In genomic region chr1:212637902-212638301, GRCh38 we compare ENCODE assay signal across 13 cellular contexts. TPM values are rescaled to one million over a fixed set of nuclear protein-coding genes. Genes with fewer than 3 reads are reported as not detected.
DNase-seq lines count a peak whose midpoint lies in the region; ATAC-seq, FAIRE-seq and TF ChIP-seq lines count a peak whose summit lies in the region.
"Had no signal": no experiment of that assay in that cellular context is flagged by ENCODE, and none has a peak within 500 bp of the region (broad histone marks: within the 10 kb centered on the region; RNA-seq: fewer than 3 reads in every experiment).

No MANE protein-coding gene starts in this region.

- H3K4me3 Mint-ChIP-seq in endodermal cell = no peak overlapping the region

- peaks cover 20% of the 10 kb centered on the region for H3K4me1 Mint-ChIP-seq in endodermal cell

- intact Hi-C loops in HepG2 (cut with micrococcal nuclease; ENCODE audit: unreplicated experiment) (no loop called here), vagina (cut with DNase I) (no loop called here)

- H3K27me3 ChIP-seq in liver (ENCODE audit: control insufficient read depth in 4 of 4, insufficient read depth in 4 of 4, low read length in 3 of 4) (no peaks in the 10 kb centered on the region), HepG2 (ENCODE audit: control insufficient read depth in 1 of 2, insufficient read depth in 2 of 2, low read length in 2 of 2) (peaks cover 3 to 42% of the 10 kb centered on the region in 2 experiments), muscle layer of duodenum (ENCODE audit: low read depth, low read length) (no peaks in the 10 kb centered on the region), vagina (no peaks in the 10 kb centered on the region), endodermal cell (ENCODE audit: control insufficient read depth, insufficient read depth, low read length, poor library complexity, severe bottlenecking) (peaks cover 3% of the 10 kb centered on the region)

- H3K4me3 ChIP-seq in liver (ENCODE audit: low read depth in 1 of 3, low read length in 3 of 3) = no peak overlapping the region
- H3K4me3 ChIP-seq in HepG2 (replicated peaks in 1 of 3; ENCODE audit: insufficient read depth in 1 of 3, low read depth in 2 of 3, low read length in 3 of 3) = no peak overlapping the region
- peak overlapping the region; percentile 40 for H3K4me3 ChIP-seq in coronary artery
- H3K4me3 ChIP-seq in muscle layer of duodenum (ENCODE audit: low read depth in 1 of 2, low read length in 2 of 2) = peak overlapping the region in 1 of 2 donors; percentile 12
- H3K4me3 ChIP-seq in vagina = no peak overlapping the region
- no peak overlapping the region for H3K4me3 ChIP-seq in endodermal cell (ENCODE audit: low read length)

- TF ChIP-seq CTCF in liver (IDR thresholded peaks at IDR 0.05; ENCODE audit: low read depth, low read length, missing input control) (no peak), HepG2 (CRISPR knock-in tag; IDR thresholded peaks at IDR 0.05) (no peak), coronary artery (IDR thresholded peaks at IDR 0.05) (no peak), vagina (IDR thresholded peaks at IDR 0.05) (no peak), endodermal cell (conservative IDR thresholded peaks at IDR 0.05) (no peak)

- no peak for FAIRE-seq in HepG2 (lab: Jason Lieb, UNC)

- no peaks in the 10 kb centered on the region for H4K20me1 ChIP-seq in HepG2 (ENCODE audit: insufficient read depth, low read length)

- H3K36me3 ChIP-seq in liver (ENCODE audit: control insufficient read depth in 4 of 4, insufficient read depth in 3 of 4, low read depth in 1 of 4, low read length in 3 of 4) (no peaks in the 10 kb centered on the region), HepG2 (replicated peaks in 1 of 2; ENCODE audit: control insufficient read depth in 1 of 2, insufficient read depth in 2 of 2, low read length in 2 of 2) (no peaks in the 10 kb centered on the region), muscle layer of duodenum (ENCODE audit: control insufficient read depth in 1 of 2, insufficient read depth in 2 of 2, low read length in 2 of 2) (no peaks in the 10 kb centered on the region), vagina (no peaks in the 10 kb centered on the region), endodermal cell (ENCODE audit: control insufficient read depth, insufficient read depth, low read length) (no peaks in the 10 kb centered on the region)

- in situ Hi-C loops in HepG2 (cut with HindIII; ENCODE audit: extremely low pct_ligation_motif_present, low pct_unique_long_range_greater_than_20kb) = no loop called here

- 85% methylated on average over 5 of the region's 5 CpGs for WGBS in liver
- 32% methylated on average over 5 of the region's 5 CpGs for WGBS in HepG2 (ENCODE audit: low lambda C conversion rate)
- 87 to 89% methylated on average over 5 of the region's 5 CpGs for WGBS in endodermal cell (ENCODE audit: insufficient coverage in 1 of 2, insufficient read length in 1 of 2), 2 experiments

- H3K4me2 ChIP-seq in HepG2 (ENCODE audit: low read depth, low read length) = no peak overlapping the region

- H3K9me3 ChIP-seq in liver (ENCODE audit: control insufficient read depth in 4 of 4, low read length in 3 of 4) (no peaks in the 10 kb centered on the region), HepG2 (ENCODE audit: low read length) (peaks cover 7% of the 10 kb centered on the region; the same call in 1 of the 2 replicates), muscle layer of duodenum (ENCODE audit: control insufficient read depth in 1 of 2, low read length in 2 of 2) (no peaks in the 10 kb centered on the region), vagina (no peaks in the 10 kb centered on the region), endodermal cell (ENCODE audit: control insufficient read depth, low read length) (peaks cover 23% of the 10 kb centered on the region)

- H3K36me3 Mint-ChIP-seq in endodermal cell (ENCODE audit: low read depth) = no peaks in the 10 kb centered on the region

- POLR2A ChIA-PET in HepG2 (lab: Yijun Ruan, JAX) = no interaction called here

- TF ChIP-seq POLR2A in HepG2 (IDR thresholded peaks at IDR 0.05; ENCODE audit: insufficient read depth in 1 of 2, low read depth in 2 of 2, low read length in 2 of 2) (no peak), vagina (IDR thresholded peaks at IDR 0.05) (no peak)

- no peak for DNase-seq in HepG2 (ENCODE audit: low spot score)
- DNase-seq in coronary artery (ENCODE audit: low spot score) = no peak
- no peak for DNase-seq in vagina (ENCODE audit: extremely low spot score in 2 of 2)
- DNase-seq in GF-D8 (lab: John Stamatoyannopoulos, UW) = no peak
- DNase-seq in endodermal cell = no peak
- DNase-seq in COLO668 (lab: John Stamatoyannopoulos, UW; ENCODE audit: unreplicated experiment) = no peak
- DNase-seq: activated CD4-positive, CD25-positive, alpha-beta regulatory T cell; NCI-H226; RPMI8226 had no signal

- BruUV-seq in HepG2 (replicated peaks; lab: Mats Ljungman, UMichigan) = no TSS peak

- H3K27ac ChIP-seq in liver (ENCODE audit: low read depth in 1 of 2, low read length in 2 of 2) (peak overlapping the region; percentile 27 to 59), HepG2 (ENCODE audit: extremely low read length, insufficient read depth, low read length) (no peak overlapping the region), coronary artery (peak overlapping the region; percentile 72 to 76), muscle layer of duodenum (ENCODE audit: low read length) (peak overlapping the region; percentile 40), vagina (peak overlapping the region; percentile 72), endodermal cell (ENCODE audit: low read depth, low read length) (no peak overlapping the region)
- H3K27ac ChIP-seq: C4-2B had no signal

- CTCF ChIA-PET in HepG2 (lab: Yijun Ruan, JAX; ENCODE audit: low intra/inter-chr PET ratio, low total read pairs) = no interaction called here

- H3K27me3 Mint-ChIP-seq in endodermal cell (ENCODE audit: insufficient read depth) = peaks cover 33% of the 10 kb centered on the region

- H3K79me2 ChIP-seq in HepG2 (ENCODE audit: insufficient read depth, low read length) = no peaks in the 10 kb centered on the region

- H3K4me1 ChIP-seq in liver (ENCODE audit: control insufficient read depth in 4 of 4, insufficient read depth in 4 of 4, low read length in 3 of 4) = peaks cover 0 to 3% (median 1%) of the 10 kb centered on the region in 4 donors
- no peaks in the 10 kb centered on the region for H3K4me1 ChIP-seq in HepG2 (ENCODE audit: insufficient read depth, low read length)
- H3K4me1 ChIP-seq in muscle layer of duodenum (ENCODE audit: control insufficient read depth in 1 of 2, insufficient read depth in 2 of 2, low read length in 2 of 2) = peaks cover 9 to 15% of the 10 kb centered on the region in 2 donors
- peaks cover 23% of the 10 kb centered on the region for H3K4me1 ChIP-seq in vagina
- peaks cover 9% of the 10 kb centered on the region for H3K4me1 ChIP-seq in endodermal cell (ENCODE audit: control insufficient read depth, insufficient read depth, low read length)

- H3K9me3 Mint-ChIP-seq in endodermal cell = peaks cover 21% of the 10 kb centered on the region

- H3K9ac ChIP-seq in liver (ENCODE audit: low read depth in 1 of 2, low read length in 2 of 2) (no peak overlapping the region), HepG2 (ENCODE audit: insufficient read depth, low read depth, low read length) (no peak overlapping the region), endodermal cell (ENCODE audit: extremely low read depth, low read length, poor library complexity, severe bottlenecking) (no peak overlapping the region)

- H3K27ac Mint-ChIP-seq in endodermal cell = no peak overlapping the region
- H3K27ac Mint-ChIP-seq: activated T-helper 2 cell treated with anti-CD3 and anti-CD28 coated beads, Interferon-gamma antibody, Interleukin-2, Interleukin-4, amounts not matched to agents 10 μg/mL and 5 μg/mL and 100 μg/mL, durations not matched to agents 14 hours and 24 hours and 36 hours had no signal

- TF ChIP-seq EP300 in HepG2 (IDR thresholded peaks at IDR 0.05; ENCODE audit: low read depth in 2 of 2, low read length in 2 of 2) = no peak
- TF ChIP-seq EP300 in HepG2 (CRISPR knock-in tag; IDR thresholded peaks at IDR 0.05; ENCODE audit: borderline replicate concordance) = no peak

- TF ChIP-seq RAD21 in liver (IDR thresholded peaks at IDR 0.05) (no peak), HepG2 (CRISPR knock-in tag; IDR thresholded peaks at IDR 0.05) (no peak)

- H2AFZ ChIP-seq in HepG2 (ENCODE audit: low read length) = no peak overlapping the region

- no peak for ATAC-seq in HepG2

TF ChIP-seq in liver, 16 proteins besides CTCF, POLR2A, EP300 and RAD21 (continues in another document):
- TF ChIP-seq TAF1 (conservative IDR thresholded peaks at IDR 0.05) (no peak), FOXA2 (IDR thresholded peaks at IDR 0.05) (no peak)

TF ChIP-seq in HepG2, 621 proteins besides CTCF, POLR2A, EP300 and RAD21 (continues in another document):
- no peak for TF ChIP-seq ZSCAN29 (CRISPR knock-in tag; conservative IDR thresholded peaks at IDR 0.05)

RNA-seq across cellular contexts. Expression of gene ATF3, which starts 29.3 kb away (rescaled TPM):
- total RNA-seq in liver (1 to 10 TPM; 1.1 to 5.4 TPM), HepG2 (2016; rRNA removed; fragmentation: Illumina TruSeq; extraction: Trizol) (3.6 and 5.0 TPM in 2 replicates), vagina (34.9 TPM), endodermal cell (10 to 100 TPM; 12.6 to 24.0 TPM)
- polyA plus RNA-seq in liver (1 to 10 TPM; 5.6 to 8.8 TPM), HepG2 (2011; rRNA removed) (13.0 and 16.4 TPM in 2 replicates)
- total RNA-seq in HepG2 (2016; cell fraction: cytosol; rRNA removed; fragmentation: Illumina TruSeq; extraction: Trizol; ENCODE audit: low read depth) = 1.9 and 2.6 TPM in 2 replicates
- total RNA-seq in HepG2 (2016; cell fraction: insoluble cytoplasmic fraction; rRNA removed; fragmentation: Illumina TruSeq; extraction: Trizol) = 3.0 and 5.9 TPM in 2 replicates
- 3.1 and 3.3 TPM in 2 replicates for total RNA-seq in HepG2 (2016; cell fraction: membrane; rRNA removed; fragmentation: Illumina TruSeq; extraction: Trizol)
- 8.8 and 10.0 TPM in 2 replicates for total RNA-seq in HepG2 (2016; cell fraction: nucleus; rRNA removed; fragmentation: Illumina TruSeq; extraction: Trizol)
- polyA plus RNA-seq in HepG2 (2011; cell fraction: cytosol; rRNA removed) = 8.2 and 12.1 TPM in 2 replicates
- polyA plus RNA-seq in HepG2 (2011; cell fraction: nucleus; rRNA removed) = 25.9 and 26.8 TPM in 2 replicates
- polyA plus RNA-seq in HepG2 (2012) = 11.7 and 51.2 TPM in 2 replicates
- polyA plus RNA-seq in HepG2 (2016; cell fraction: cytosol; fragmentation: Illumina TruSeq; extraction: Trizol; ENCODE audit: low read depth) = 1.0 and 1.1 TPM in 2 replicates
- 4.8 and 6.8 TPM in 2 replicates for polyA plus RNA-seq in HepG2 (2016; cell fraction: insoluble cytoplasmic fraction; fragmentation: Illumina TruSeq; extraction: Trizol; ENCODE audit: low read depth)
- polyA plus RNA-seq in HepG2 (2016; cell fraction: membrane; fragmentation: Illumina TruSeq; extraction: Trizol; ENCODE audit: low read depth) = 1.8 and 2.5 TPM in 2 replicates
- polyA plus RNA-seq in HepG2 (2016; cell fraction: nucleus; fragmentation: Illumina TruSeq; extraction: Trizol; ENCODE audit: insufficient read depth, low read depth) = 13.0 and 17.6 TPM in 2 replicates
- polyA minus RNA-seq in HepG2 (2011; rRNA and poly(A)+ RNA removed; ENCODE audit: low replicate concordance) = 17.2 and 17.6 TPM in 2 replicates
- polyA minus RNA-seq in HepG2 (2011; cell fraction: cytosol; rRNA and poly(A)+ RNA removed) = 5.8 and 9.3 TPM in 2 replicates
- 30.1 and 52.5 TPM in 2 replicates for polyA minus RNA-seq in HepG2 (2011; cell fraction: nucleus; rRNA and poly(A)+ RNA removed)
- polyA plus RNA-seq in endodermal cell (2013, experiment 1 of 2) = 26.0 TPM
- 20.3 TPM for polyA plus RNA-seq in endodermal cell (2013, experiment 2 of 2)

Comparison
In these comparisons a context has a peak if more than half of its experiments do, and no peak if none do; other contexts are left out.
1. H3K27ac ChIP-seq: peak in liver (2 of 2), coronary artery (2 of 2), muscle layer of duodenum (single experiment) and vagina (single experiment); none in HepG2 (single experiment) and endodermal cell (single experiment).